In the genomic region with DNA sequence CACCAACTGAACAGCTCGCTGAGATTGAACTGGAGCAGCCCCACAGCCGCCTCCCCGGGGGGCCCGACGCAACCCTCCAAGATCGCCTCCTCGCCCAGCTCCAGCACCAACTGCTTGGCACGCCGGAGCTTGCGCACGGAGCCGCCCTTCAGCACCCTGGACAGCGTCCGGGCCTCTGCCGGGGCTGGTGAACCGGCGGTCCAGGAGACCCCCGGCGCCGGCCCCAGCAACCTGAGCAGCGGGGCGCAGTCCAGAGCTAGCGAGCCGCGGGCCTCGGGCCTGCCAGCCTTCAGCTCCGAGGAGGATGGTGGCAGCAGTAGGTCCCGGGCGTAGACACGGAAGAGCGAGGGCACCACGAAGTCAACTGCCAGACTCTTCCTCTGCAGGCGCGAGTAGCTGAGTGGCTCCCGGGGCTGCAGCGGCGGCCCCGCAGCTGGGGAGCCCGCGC, we compare ENCODE assay signal across 1 cellular context.
TF ChIP-seq lines count a peak whose summit lies in the region.

No MANE protein-coding gene starts in this region.

TF ChIP-seq in HEK293, 187 proteins besides CTCF, POLR2A, EP300 and RAD21 (continued from another document):
- TF ChIP-seq, protein P1, sequence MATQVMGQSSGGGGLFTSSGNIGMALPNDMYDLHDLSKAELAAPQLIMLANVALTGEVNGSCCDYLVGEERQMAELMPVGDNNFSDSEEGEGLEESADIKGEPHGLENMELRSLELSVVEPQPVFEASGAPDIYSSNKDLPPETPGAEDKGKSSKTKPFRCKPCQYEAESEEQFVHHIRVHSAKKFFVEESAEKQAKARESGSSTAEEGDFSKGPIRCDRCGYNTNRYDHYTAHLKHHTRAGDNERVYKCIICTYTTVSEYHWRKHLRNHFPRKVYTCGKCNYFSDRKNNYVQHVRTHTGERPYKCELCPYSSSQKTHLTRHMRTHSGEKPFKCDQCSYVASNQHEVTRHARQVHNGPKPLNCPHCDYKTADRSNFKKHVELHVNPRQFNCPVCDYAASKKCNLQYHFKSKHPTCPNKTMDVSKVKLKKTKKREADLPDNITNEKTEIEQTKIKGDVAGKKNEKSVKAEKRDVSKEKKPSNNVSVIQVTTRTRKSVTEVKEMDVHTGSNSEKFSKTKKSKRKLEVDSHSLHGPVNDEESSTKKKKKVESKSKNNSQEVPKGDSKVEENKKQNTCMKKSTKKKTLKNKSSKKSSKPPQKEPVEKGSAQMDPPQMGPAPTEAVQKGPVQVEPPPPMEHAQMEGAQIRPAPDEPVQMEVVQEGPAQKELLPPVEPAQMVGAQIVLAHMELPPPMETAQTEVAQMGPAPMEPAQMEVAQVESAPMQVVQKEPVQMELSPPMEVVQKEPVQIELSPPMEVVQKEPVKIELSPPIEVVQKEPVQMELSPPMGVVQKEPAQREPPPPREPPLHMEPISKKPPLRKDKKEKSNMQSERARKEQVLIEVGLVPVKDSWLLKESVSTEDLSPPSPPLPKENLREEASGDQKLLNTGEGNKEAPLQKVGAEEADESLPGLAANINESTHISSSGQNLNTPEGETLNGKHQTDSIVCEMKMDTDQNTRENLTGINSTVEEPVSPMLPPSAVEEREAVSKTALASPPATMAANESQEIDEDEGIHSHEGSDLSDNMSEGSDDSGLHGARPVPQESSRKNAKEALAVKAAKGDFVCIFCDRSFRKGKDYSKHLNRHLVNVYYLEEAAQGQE (tag by site-specific recombination; IDR thresholded peaks at IDR 0.05): peak; percentile 99
- TF ChIP-seq ZNF394 (tag by site-specific recombination; IDR thresholded peaks at IDR 0.05; ENCODE audit: borderline replicate concordance) (peak; percentile 58), ZXDB (tag by site-specific recombination; IDR thresholded peaks at IDR 0.05) (no peak), ZNF561 (tag by site-specific recombination; IDR thresholded peaks at IDR 0.05; ENCODE audit: borderline replicate concordance) (no peak)
- TF ChIP-seq, protein P2, sequence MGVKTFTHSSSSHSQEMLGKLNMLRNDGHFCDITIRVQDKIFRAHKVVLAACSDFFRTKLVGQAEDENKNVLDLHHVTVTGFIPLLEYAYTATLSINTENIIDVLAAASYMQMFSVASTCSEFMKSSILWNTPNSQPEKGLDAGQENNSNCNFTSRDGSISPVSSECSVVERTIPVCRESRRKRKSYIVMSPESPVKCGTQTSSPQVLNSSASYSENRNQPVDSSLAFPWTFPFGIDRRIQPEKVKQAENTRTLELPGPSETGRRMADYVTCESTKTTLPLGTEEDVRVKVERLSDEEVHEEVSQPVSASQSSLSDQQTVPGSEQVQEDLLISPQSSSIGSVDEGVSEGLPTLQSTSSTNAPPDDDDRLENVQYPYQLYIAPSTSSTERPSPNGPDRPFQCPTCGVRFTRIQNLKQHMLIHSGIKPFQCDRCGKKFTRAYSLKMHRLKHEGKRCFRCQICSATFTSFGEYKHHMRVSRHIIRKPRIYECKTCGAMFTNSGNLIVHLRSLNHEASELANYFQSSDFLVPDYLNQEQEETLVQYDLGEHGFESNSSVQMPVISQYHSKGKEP (tag by site-specific recombination; IDR thresholded peaks at IDR 0.05): no peak
- TF ChIP-seq, protein P3, sequence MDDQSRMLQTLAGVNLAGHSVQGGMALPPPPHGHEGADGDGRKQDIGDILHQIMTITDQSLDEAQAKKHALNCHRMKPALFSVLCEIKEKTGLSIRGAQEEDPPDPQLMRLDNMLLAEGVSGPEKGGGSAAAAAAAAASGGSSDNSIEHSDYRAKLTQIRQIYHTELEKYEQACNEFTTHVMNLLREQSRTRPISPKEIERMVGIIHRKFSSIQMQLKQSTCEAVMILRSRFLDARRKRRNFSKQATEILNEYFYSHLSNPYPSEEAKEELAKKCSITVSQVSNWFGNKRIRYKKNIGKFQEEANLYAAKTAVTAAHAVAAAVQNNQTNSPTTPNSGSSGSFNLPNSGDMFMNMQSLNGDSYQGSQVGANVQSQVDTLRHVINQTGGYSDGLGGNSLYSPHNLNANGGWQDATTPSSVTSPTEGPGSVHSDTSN (CRISPR knock-in tag; IDR thresholded peaks at IDR 0.05): 0 out of 2 replicates have a peak, but pooled peaks have one; percentile 31
TF ChIP-seq in HEK293: peak in this region for 9.
